In genomic region chr1:247114351-247115140, GRCh38 we compare ENCODE assay signal across 9 cellular contexts.
"Had no signal": no experiment of that assay in that cellular context is flagged by ENCODE, and none has a peak within 500 bp of the region (broad histone marks: within the 10 kb centered on the region; RNA-seq: fewer than 3 reads in every experiment).

No MANE protein-coding gene starts in this region.

- ATAC-seq: foreskin keratinocyte, heart left ventricle had no signal

- H3K4me3 Mint-ChIP-seq: natural killer cell had no signal

- DNase-seq: activated naive CD4-positive, alpha-beta T cell; activated T-cell treated with anti-CD3 and anti-CD28 coated beads, Interleukin-2, amount 50 U/mL, for 48 hours; colonic mucosa; effector CD4-positive, alpha-beta T cell; foreskin keratinocyte; heart left ventricle; natural killer cell; retina; transverse colon had no signal

- H3K36me3 Mint-ChIP-seq: natural killer cell had no signal

- H3K9me3 Mint-ChIP-seq: natural killer cell had no signal
